Comparison of ENCODE assay signal across 16 cellular contexts in genomic region chr11:74838188-74838587, GRCh38.
"Had no signal": no experiment of that assay in that cellular context is flagged by ENCODE, and none has a peak within 500 bp of the region (broad histone marks: within the 10 kb centered on the region; RNA-seq: fewer than 3 reads in every experiment).

No MANE protein-coding gene starts in this region.

- H3K9me3 ChIP-seq: ovary, sigmoid colon, tibial artery, uterus had no signal

- H3K4me2 ChIP-seq: hepatocyte had no signal

- H3K27ac ChIP-seq: coronary artery, hepatocyte, ovary, sigmoid colon, tibial artery, uterus had no signal

- H3K4me3 Mint-ChIP-seq: activated B cell treated with CpG ODN at 0.5 μM for 24 hours; activated CD4-positive, alpha-beta T cell treated with anti-CD3 and anti-CD28 coated beads, Interleukin-2, amount 10 ng/mL, durations not matched to agents 24 days and 14 days; brain; central memory CD8-positive, alpha-beta T cell; stimulated activated effector memory CD8-positive, alpha-beta T cell treated with anti-CD3 and anti-CD28 coated beads, Interleukin-12 subunit alpha, Interleukin-12 subunit beta, amount 100 ng/mL, for 72 hours had no signal

- H3K27me3 Mint-ChIP-seq: activated B cell treated with CpG ODN at 0.5 μM for 24 hours; activated CD4-positive, alpha-beta T cell treated with anti-CD3 and anti-CD28 coated beads, Interleukin-2, amount 10 ng/mL, durations not matched to agents 24 days and 14 days; brain; central memory CD8-positive, alpha-beta T cell had no signal

- H3K4me1 ChIP-seq: tibial artery, uterus had no signal

- H3K9me3 Mint-ChIP-seq: activated B cell treated with CpG ODN at 0.5 μM for 24 hours; activated CD4-positive, alpha-beta T cell treated with anti-CD3 and anti-CD28 coated beads, Interleukin-2, amount 10 ng/mL, durations not matched to agents 24 days and 14 days; brain; central memory CD8-positive, alpha-beta T cell; stimulated activated effector memory CD8-positive, alpha-beta T cell treated with anti-CD3 and anti-CD28 coated beads, Interleukin-12 subunit alpha, Interleukin-12 subunit beta, amount 100 ng/mL, for 72 hours had no signal

- FAIRE-seq: TTC549 had no signal

- H3K4me3 ChIP-seq: coronary artery, hepatocyte, ovary, sigmoid colon, tibial artery, uterus had no signal

- H3K27ac Mint-ChIP-seq: activated B cell treated with CpG ODN at 0.5 μM for 24 hours; activated CD4-positive, alpha-beta T cell treated with anti-CD3 and anti-CD28 coated beads, Interleukin-2, amount 10 ng/mL, durations not matched to agents 24 days and 14 days; brain had no signal

- ATAC-seq: esophagus mucosa; left ventricle myocardium superior; stimulated activated effector memory CD8-positive, alpha-beta T cell treated with anti-CD3 and anti-CD28 coated beads, Interleukin-12 subunit alpha, Interleukin-12 subunit beta, amount 100 ng/mL, for 72 hours had no signal

- H3K27me3 ChIP-seq: hepatocyte, ovary, sigmoid colon, tibial artery, uterus had no signal

- DNase-seq: activated B cell treated with CpG ODN at 0.5 μM for 24 hours; activated CD4-positive, alpha-beta T cell treated with anti-CD3 and anti-CD28 coated beads, Interleukin-2, amount 10 ng/mL, durations not matched to agents 24 days and 14 days; activated naive CD4-positive, alpha-beta T cell treated with Interleukin-2 at 50 U/mL for 16 hours; kidney glomerular epithelial cell; left ventricle myocardium superior; ovary; sigmoid colon; tibial artery; uterus had no signal

- H3K79me2 ChIP-seq: hepatocyte had no signal

- H2AFZ ChIP-seq: hepatocyte had no signal

- H3K36me3 ChIP-seq: ovary, uterus had no signal
